8 cellular contexts compared by ENCODE assay signal in genomic region chr22:27801197-27801615, GRCh38. TPM values are rescaled to one million over a fixed set of nuclear protein-coding genes. Genes with fewer than 3 reads are reported as not detected.
DNase-seq lines count a peak whose midpoint lies in the region; ATAC-seq, FAIRE-seq and TF ChIP-seq lines count a peak whose summit lies in the region.

No MANE protein-coding gene starts in this region.

- POLR2A ChIA-PET in Panc1 (lab: Charles Lee): no interaction called here

- DNase-seq in Panc1 (ENCODE audit: low read depth, low spot score) (no peak), body of pancreas (peak in 3 of 4 donors; percentile 36 to 48 (median 39)), kidney (no peak), cortex of kidney (lab: John Stamatoyannopoulos, UW) (no peak), occipital lobe (lab: John Stamatoyannopoulos, UW) (no peak), DMS153 treated with DMSO at 0.1 percent for 48 hours (lab: John Stamatoyannopoulos, UW; ENCODE audit: unreplicated experiment) (no peak)
- DNase-seq in stimulated activated CD4-positive, alpha-beta T cell treated with anti-CD3 and anti-CD28 coated beads, Interleukin-2, amount 100 ng/mL, for 24 hours: peak; percentile 36 to 44

- no TSS peak for BruUV-seq in Panc1 (replicated peaks; lab: Mats Ljungman, UMichigan)

- TF ChIP-seq POLR2A in body of pancreas (IDR thresholded peaks at IDR 0.05): no peak

- intact Hi-C loops in Panc1 (cut with micrococcal nuclease; ENCODE audit: unreplicated experiment) (loop anchor here (5.0 kb wide), 1 partner anchor 394 kb away; no protein-coding TSS in a partner anchor), body of pancreas (cut with DNase I) (loop anchor here (10.0 kb wide), 2 partner anchors 396 to 1046 kb away; no protein-coding TSS in a partner anchor), kidney (cut with DNase I) (no loop called here)

- H3K27ac ChIP-seq in Panc1 (ENCODE audit: low read length) (no peak overlapping the region), body of pancreas (peak overlapping the region; percentile 45 to 62 (median 49)), kidney (ENCODE audit: low read depth in 2 of 2, low read length in 2 of 2) (peak overlapping the region; percentile 53 to 57)

- H3K36me3 ChIP-seq in ES-I3 (ENCODE audit: insufficient read depth, low read length) (no peaks in the 10 kb centered on the region), Panc1 (ENCODE audit: control insufficient read depth, insufficient read depth, low read length) (no peaks in the 10 kb centered on the region; the same call in 1 of the 2 replicates), body of pancreas (replicated peaks in 1 of 2; ENCODE audit: insufficient read depth in 1 of 2, low read depth in 2 of 2) (no peaks in the 10 kb centered on the region), kidney (ENCODE audit: control insufficient read depth in 1 of 2, insufficient read depth in 2 of 2, low read length in 2 of 2) (no peaks in the 10 kb centered on the region)

- in situ Hi-C loops in Panc1 (cut with HindIII; ENCODE audit: low pct_unique_long_range_greater_than_20kb, low sequenced_read_pairs): no loop called here

- H3K9me3 ChIP-seq in ES-I3 (ENCODE audit: control insufficient read depth, insufficient read depth, low read length) (no peaks in the 10 kb centered on the region; the same call in 1 of the 2 replicates), Panc1 (ENCODE audit: control insufficient read depth, insufficient read depth, low read depth, low read length) (no peaks in the 10 kb centered on the region), body of pancreas (no peaks in the 10 kb centered on the region), kidney (ENCODE audit: control insufficient read depth in 1 of 2, low read length in 2 of 2) (no peaks in the 10 kb centered on the region)

- peak overlapping the region; percentile 81 for H3K9ac ChIP-seq in ES-I3 (ENCODE audit: low read depth, low read length)
- peak overlapping the region; percentile 12 to 41 for H3K9ac ChIP-seq in kidney (ENCODE audit: low read length in 2 of 2)

- CTCF ChIA-PET in Panc1 (lab: Charles Lee): interaction anchor here (0.7 kb wide), 1 partner anchor 339 kb away, joined by 3 read pairs; no protein-coding TSS in a partner anchor

- FAIRE-seq in kidney (lab: Jason Lieb, UNC): no peak

- H3K27me3 ChIP-seq in Panc1 (ENCODE audit: control insufficient read depth, insufficient read depth, low read length) (no peaks in the 10 kb centered on the region), body of pancreas (peaks cover 0 to 9% of the 10 kb centered on the region in 2 donors)

- H3K4me1 ChIP-seq in ES-I3 (ENCODE audit: insufficient read depth, low read length): peaks cover 18% of the 10 kb centered on the region; the same call in 1 of the 2 replicates
- 0 out of 2 replicates have a peak, but pooled peaks cover 4% of the 10 kb centered on the region for H3K4me1 ChIP-seq in Panc1 (ENCODE audit: control insufficient read depth, insufficient read depth, low read length)
- H3K4me1 ChIP-seq in body of pancreas: peaks cover 34% of the 10 kb centered on the region
- peaks cover 0 to 8% of the 10 kb centered on the region in 2 donors for H3K4me1 ChIP-seq in kidney (ENCODE audit: control insufficient read depth in 1 of 2, insufficient read depth in 1 of 2, low read depth in 1 of 2, low read length in 2 of 2)

- WGBS in body of pancreas, 2 donors: 0% methylated on average over 53 of the region's 58 CpGs; no CpG with 5 or more reads in 1 of the 2 donors

- ATAC-seq in Panc1 (peak; percentile 66), body of pancreas (peak; percentile 45)

- no peak for TF ChIP-seq CTCF in Panc1 (IDR thresholded peaks at IDR 0.05)
- peak in 2 of 7 experiments; percentile 10 to 19 for TF ChIP-seq CTCF in body of pancreas (IDR thresholded peaks at IDR 0.05)
- no peak for TF ChIP-seq CTCF in kidney (IDR thresholded peaks at IDR 0.05; ENCODE audit: borderline replicate concordance, extremely low read depth, insufficient read depth)

- H3K4me3 ChIP-seq in Panc1 (ENCODE audit: low read depth in 2 of 2, low read length in 2 of 2) (peak overlapping the region; percentile 53 to 58), body of pancreas (peak overlapping the region; percentile 74 to 80), kidney (ENCODE audit: low read length in 2 of 2) (peak overlapping the region; percentile 45 to 56)

RNA-seq across cellular contexts. Expression of gene MN1, which starts 0.3 kb away (rescaled TPM):
- 0.51 TPM for total RNA-seq in Panc1 (2021; ENCODE audit: unreplicated experiment)
- polyA plus RNA-seq in Panc1 (2012; ENCODE audit: insufficient read length): 0.39 TPM
- total RNA-seq in body of pancreas: 1 to 10 TPM; 1.0 to 5.6 TPM
- total RNA-seq in kidney: 3.2 TPM
- polyA plus RNA-seq in kidney (ENCODE audit: insufficient read depth, low read depth, low replicate concordance): 0.92 TPM
- total RNA-seq in occipital lobe: 24.8 TPM

Comparison
In these comparisons a context has a peak if more than half of its experiments do, and no peak if none do; other contexts are left out.
1. DNase-seq: peak in body of pancreas (3 of 4) and stimulated activated CD4-positive, alpha-beta T cell treated with anti-CD3 and anti-CD28 coated beads, Interleukin-2, amount 100 ng/mL, for 24 hours (2 of 2); none in Panc1 (single experiment), kidney (single experiment), cortex of kidney (single experiment), occipital lobe (single experiment) and DMS153 treated with DMSO at 0.1 percent for 48 hours (single experiment).
2. Peak in every context shown above with its lines, with median percentiles within 50 percentile points of each other: H3K4me3 ChIP-seq.